In the genomic region with DNA sequence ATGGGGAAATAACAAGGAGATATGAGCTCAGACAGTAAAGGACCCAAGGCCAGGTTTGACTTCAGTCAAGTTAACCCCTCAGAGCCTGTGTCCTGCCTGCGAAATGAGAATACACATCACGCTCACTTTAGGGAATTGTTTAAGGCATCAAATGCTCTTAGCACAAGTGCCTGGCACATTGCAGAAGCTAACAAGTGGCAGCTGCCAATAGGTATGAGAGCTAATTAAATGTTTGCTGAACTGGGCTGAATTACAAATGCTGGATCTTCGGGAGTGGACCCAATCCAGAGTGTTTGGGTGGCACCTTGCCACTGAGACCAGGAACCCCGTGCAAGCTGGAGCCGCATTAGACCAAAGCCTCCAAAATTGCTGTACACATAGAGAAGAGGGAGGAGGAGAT, we compare ENCODE assay signal across 24 cellular contexts.
"Had no signal": no experiment of that assay in that cellular context is flagged by ENCODE, and none has a peak within 500 bp of the region (broad histone marks: within the 10 kb centered on the region; RNA-seq: fewer than 3 reads in every experiment).

No MANE protein-coding gene starts in this region.

- DNase-seq: effector CD8-positive, alpha-beta T cell; endodermal cell; foreskin fibroblast; gastrocnemius medialis; head of caudate nucleus; mesenchymal stem cell; mucosa of descending colon; naive B cell; right lobe of liver; small intestine; stimulated activated CD4-positive, alpha-beta T cell treated with anti-CD3 and anti-CD28 coated beads, Interleukin-15, amount 100 ng/mL, for 24 hours; stimulated activated CD4-positive, alpha-beta T cell treated with anti-CD3 and anti-CD28 coated beads, Interleukin-2, amount 100 ng/mL, for 48 hours; stimulated activated naive CD4-positive, alpha-beta T cell; stimulated activated naive CD8-positive, alpha-beta T cell treated with anti-CD3 and anti-CD28 coated beads, Interleukin-15, amount 100 ng/mL, for 72 hours; testis; tibial artery had no signal

- H3K27ac ChIP-seq: epithelial cell of prostate, gastrocnemius medialis, neutrophil, parathyroid adenoma, right lobe of liver, testis, tibial artery had no signal

- H3K36me3 ChIP-seq: gastrocnemius medialis, neutrophil, right lobe of liver, tibial artery had no signal

- H3K4me3 ChIP-seq: gastrocnemius medialis, mucosa of descending colon, right lobe of liver, testis, tibial artery had no signal

- H3K27me3 ChIP-seq: gastrocnemius medialis, neutrophil, right lobe of liver, testis had no signal

- FAIRE-seq: colon, keratinocyte, small intestine, urothelium cell line had no signal

- ATAC-seq: esophagus mucosa; gastrocnemius medialis; mucosa of descending colon; natural killer cell treated with Interleukin-12 subunit alpha and Interleukin-12 subunit beta and Interleukin-15 and Interleukin-18, amount 100 ng/mL, for 72 hours; right lobe of liver; stimulated activated naive CD8-positive, alpha-beta T cell treated with anti-CD3 and anti-CD28 coated beads, Interleukin-15, amount 100 ng/mL, for 72 hours had no signal
